1 cellular context compared by ENCODE assay signal in the genomic region with DNA sequence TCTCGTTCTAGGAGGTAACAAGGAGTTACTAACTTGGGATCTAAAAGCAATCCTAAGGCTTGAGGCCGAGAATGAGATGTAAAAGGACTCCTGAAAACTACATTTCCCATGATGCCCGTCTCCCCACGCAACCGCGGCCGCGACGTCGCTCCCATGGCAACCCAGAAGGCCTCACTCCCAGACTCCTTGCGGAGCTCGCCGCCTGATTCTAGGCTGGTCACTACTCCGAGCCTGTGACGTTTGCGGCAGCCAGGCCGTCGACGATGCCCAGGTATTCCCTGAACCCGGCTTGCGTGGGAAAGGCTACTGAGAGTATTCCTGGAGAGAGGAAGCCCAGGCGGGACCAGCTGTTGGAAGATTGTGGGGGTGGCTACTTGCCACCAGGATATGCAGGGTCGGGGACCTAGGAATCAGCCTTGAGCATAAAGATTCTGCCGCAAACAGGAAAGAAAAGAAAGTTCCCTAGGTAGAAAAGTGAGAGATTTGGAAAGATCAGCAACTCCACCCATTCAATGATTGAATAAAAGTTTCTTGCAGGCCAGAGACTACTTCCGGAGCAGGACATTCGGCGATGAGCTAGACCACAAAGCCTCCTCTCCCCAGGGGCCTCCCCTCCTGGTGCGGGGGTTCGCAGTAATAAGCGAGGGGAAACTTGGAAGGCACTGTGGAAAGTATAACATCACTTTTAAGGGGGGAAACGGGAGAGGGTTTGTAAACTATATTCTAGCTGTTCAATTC.
TF ChIP-seq lines count a peak whose summit lies in the region.

A gene (plus strand): TSS at position 164 of the 738 bp plus-strand sequence. CDS start 100 bp downstream, at position 264.

TF ChIP-seq in HepG2, 621 proteins besides CTCF, POLR2A, EP300 and RAD21 (continued from another document and continues in another):
- TF ChIP-seq, protein P1, sequence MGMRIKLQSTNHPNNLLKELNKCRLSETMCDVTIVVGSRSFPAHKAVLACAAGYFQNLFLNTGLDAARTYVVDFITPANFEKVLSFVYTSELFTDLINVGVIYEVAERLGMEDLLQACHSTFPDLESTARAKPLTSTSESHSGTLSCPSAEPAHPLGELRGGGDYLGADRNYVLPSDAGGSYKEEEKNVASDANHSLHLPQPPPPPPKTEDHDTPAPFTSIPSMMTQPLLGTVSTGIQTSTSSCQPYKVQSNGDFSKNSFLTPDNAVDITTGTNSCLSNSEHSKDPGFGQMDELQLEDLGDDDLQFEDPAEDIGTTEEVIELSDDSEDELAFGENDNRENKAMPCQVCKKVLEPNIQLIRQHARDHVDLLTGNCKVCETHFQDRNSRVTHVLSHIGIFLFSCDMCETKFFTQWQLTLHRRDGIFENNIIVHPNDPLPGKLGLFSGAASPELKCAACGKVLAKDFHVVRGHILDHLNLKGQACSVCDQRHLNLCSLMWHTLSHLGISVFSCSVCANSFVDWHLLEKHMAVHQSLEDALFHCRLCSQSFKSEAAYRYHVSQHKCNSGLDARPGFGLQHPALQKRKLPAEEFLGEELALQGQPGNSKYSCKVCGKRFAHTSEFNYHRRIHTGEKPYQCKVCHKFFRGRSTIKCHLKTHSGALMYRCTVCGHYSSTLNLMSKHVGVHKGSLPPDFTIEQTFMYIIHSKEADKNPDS (CRISPR knock-in tag; IDR thresholded peaks at IDR 0.05) = 0 out of 2 replicates have a peak, but pooled peaks have one; percentile 16
- TF ChIP-seq ZNF496 (CRISPR knock-in tag; IDR thresholded peaks at IDR 0.05; ENCODE audit: insufficient replicate concordance) (no peak), ZNF33B (CRISPR knock-in tag; IDR thresholded peaks at IDR 0.05) (no peak), SP4 (CRISPR knock-in tag; IDR thresholded peaks at IDR 0.05) (no peak), NCOA2 (CRISPR knock-in tag; IDR thresholded peaks at IDR 0.05) (no peak; the same call in 1 of the 2 replicates), ZNF572 (CRISPR knock-in tag; IDR thresholded peaks at IDR 0.05) (0 out of 2 replicates have a peak, but pooled peaks have one; percentile 41), ZNF317 (CRISPR knock-in tag; IDR thresholded peaks at IDR 0.05) (no peak), PITX1 (CRISPR knock-in tag; IDR thresholded peaks at IDR 0.05) (peak; percentile 81), ZNF224 (CRISPR knock-in tag; IDR thresholded peaks at IDR 0.05) (0 out of 2 replicates have a peak, but pooled peaks have one; percentile 43), CBFB (CRISPR knock-in tag; IDR thresholded peaks at IDR 0.05) (peak; percentile 77; the same call in 1 of the 2 replicates), NFE2L1 (CRISPR knock-in tag; IDR thresholded peaks at IDR 0.05; ENCODE audit: borderline replicate concordance) (no peak; the same call in 1 of the 2 replicates), HIVEP1 (CRISPR knock-in tag; IDR thresholded peaks at IDR 0.05) (peak; percentile 72; the same call in 1 of the 2 replicates), ZEB1 (IDR thresholded peaks at IDR 0.05; ENCODE audit: insufficient replicate concordance, low read depth) (no peak)
- TF ChIP-seq, protein P2, sequence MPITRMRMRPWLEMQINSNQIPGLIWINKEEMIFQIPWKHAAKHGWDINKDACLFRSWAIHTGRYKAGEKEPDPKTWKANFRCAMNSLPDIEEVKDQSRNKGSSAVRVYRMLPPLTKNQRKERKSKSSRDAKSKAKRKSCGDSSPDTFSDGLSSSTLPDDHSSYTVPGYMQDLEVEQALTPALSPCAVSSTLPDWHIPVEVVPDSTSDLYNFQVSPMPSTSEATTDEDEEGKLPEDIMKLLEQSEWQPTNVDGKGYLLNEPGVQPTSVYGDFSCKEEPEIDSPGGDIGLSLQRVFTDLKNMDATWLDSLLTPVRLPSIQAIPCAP (CRISPR knock-in tag; IDR thresholded peaks at IDR 0.05; ENCODE audit: low read depth) = no peak
- TF ChIP-seq, protein P3, sequence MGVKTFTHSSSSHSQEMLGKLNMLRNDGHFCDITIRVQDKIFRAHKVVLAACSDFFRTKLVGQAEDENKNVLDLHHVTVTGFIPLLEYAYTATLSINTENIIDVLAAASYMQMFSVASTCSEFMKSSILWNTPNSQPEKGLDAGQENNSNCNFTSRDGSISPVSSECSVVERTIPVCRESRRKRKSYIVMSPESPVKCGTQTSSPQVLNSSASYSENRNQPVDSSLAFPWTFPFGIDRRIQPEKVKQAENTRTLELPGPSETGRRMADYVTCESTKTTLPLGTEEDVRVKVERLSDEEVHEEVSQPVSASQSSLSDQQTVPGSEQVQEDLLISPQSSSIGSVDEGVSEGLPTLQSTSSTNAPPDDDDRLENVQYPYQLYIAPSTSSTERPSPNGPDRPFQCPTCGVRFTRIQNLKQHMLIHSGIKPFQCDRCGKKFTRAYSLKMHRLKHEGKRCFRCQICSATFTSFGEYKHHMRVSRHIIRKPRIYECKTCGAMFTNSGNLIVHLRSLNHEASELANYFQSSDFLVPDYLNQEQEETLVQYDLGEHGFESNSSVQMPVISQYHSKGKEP (CRISPR knock-in tag; IDR thresholded peaks at IDR 0.05) = no peak
- TF ChIP-seq, protein P4, sequence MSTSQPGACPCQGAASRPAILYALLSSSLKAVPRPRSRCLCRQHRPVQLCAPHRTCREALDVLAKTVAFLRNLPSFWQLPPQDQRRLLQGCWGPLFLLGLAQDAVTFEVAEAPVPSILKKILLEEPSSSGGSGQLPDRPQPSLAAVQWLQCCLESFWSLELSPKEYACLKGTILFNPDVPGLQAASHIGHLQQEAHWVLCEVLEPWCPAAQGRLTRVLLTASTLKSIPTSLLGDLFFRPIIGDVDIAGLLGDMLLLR (CRISPR knock-in tag; IDR thresholded peaks at IDR 0.05) = no peak
- TF ChIP-seq, protein P5, sequence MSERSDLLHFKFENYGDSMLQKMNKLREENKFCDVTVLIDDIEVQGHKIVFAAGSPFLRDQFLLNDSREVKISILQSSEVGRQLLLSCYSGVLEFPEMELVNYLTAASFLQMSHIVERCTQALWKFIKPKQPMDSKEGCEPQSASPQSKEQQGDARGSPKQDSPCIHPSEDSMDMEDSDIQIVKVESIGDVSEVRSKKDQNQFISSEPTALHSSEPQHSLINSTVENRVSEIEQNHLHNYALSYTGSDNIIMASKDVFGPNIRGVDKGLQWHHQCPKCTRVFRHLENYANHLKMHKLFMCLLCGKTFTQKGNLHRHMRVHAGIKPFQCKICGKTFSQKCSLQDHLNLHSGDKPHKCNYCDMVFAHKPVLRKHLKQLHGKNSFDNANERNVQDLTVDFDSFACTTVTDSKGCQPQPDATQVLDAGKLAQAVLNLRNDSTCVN (CRISPR knock-in tag; IDR thresholded peaks at IDR 0.05; ENCODE audit: borderline replicate concordance) = peak; percentile 83
- TF ChIP-seq, protein P6, sequence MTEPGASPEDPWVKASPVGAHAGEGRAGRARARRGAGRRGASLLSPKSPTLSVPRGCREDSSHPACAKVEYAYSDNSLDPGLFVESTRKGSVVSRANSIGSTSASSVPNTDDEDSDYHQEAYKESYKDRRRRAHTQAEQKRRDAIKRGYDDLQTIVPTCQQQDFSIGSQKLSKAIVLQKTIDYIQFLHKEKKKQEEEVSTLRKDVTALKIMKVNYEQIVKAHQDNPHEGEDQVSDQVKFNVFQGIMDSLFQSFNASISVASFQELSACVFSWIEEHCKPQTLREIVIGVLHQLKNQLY (CRISPR knock-in tag; IDR thresholded peaks at IDR 0.05) = no peak
- TF ChIP-seq, protein P7, sequence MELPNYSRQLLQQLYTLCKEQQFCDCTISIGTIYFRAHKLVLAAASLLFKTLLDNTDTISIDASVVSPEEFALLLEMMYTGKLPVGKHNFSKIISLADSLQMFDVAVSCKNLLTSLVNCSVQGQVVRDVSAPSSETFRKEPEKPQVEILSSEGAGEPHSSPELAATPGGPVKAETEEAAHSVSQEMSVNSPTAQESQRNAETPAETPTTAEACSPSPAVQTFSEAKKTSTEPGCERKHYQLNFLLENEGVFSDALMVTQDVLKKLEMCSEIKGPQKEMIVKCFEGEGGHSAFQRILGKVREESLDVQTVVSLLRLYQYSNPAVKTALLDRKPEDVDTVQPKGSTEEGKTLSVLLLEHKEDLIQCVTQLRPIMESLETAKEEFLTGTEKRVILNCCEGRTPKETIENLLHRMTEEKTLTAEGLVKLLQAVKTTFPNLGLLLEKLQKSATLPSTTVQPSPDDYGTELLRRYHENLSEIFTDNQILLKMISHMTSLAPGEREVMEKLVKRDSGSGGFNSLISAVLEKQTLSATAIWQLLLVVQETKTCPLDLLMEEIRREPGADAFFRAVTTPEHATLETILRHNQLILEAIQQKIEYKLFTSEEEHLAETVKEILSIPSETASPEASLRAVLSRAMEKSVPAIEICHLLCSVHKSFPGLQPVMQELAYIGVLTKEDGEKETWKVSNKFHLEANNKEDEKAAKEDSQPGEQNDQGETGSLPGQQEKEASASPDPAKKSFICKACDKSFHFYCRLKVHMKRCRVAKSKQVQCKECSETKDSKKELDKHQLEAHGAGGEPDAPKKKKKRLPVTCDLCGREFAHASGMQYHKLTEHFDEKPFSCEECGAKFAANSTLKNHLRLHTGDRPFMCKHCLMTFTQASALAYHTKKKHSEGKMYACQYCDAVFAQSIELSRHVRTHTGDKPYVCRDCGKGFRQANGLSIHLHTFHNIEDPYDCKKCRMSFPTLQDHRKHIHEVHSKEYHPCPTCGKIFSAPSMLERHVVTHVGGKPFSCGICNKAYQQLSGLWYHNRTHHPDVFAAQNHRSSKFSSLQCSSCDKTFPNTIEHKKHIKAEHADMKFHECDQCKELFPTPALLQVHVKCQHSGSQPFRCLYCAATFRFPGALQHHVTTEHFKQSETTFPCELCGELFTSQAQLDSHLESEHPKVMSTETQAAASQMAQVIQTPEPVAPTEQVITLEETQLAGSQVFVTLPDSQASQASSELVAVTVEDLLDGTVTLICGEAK (IDR thresholded peaks at IDR 0.05) = no peak
- TF ChIP-seq, protein P7 (CRISPR knock-in tag; IDR thresholded peaks at IDR 0.05) = peak; percentile 71
- TF ChIP-seq, protein P8, sequence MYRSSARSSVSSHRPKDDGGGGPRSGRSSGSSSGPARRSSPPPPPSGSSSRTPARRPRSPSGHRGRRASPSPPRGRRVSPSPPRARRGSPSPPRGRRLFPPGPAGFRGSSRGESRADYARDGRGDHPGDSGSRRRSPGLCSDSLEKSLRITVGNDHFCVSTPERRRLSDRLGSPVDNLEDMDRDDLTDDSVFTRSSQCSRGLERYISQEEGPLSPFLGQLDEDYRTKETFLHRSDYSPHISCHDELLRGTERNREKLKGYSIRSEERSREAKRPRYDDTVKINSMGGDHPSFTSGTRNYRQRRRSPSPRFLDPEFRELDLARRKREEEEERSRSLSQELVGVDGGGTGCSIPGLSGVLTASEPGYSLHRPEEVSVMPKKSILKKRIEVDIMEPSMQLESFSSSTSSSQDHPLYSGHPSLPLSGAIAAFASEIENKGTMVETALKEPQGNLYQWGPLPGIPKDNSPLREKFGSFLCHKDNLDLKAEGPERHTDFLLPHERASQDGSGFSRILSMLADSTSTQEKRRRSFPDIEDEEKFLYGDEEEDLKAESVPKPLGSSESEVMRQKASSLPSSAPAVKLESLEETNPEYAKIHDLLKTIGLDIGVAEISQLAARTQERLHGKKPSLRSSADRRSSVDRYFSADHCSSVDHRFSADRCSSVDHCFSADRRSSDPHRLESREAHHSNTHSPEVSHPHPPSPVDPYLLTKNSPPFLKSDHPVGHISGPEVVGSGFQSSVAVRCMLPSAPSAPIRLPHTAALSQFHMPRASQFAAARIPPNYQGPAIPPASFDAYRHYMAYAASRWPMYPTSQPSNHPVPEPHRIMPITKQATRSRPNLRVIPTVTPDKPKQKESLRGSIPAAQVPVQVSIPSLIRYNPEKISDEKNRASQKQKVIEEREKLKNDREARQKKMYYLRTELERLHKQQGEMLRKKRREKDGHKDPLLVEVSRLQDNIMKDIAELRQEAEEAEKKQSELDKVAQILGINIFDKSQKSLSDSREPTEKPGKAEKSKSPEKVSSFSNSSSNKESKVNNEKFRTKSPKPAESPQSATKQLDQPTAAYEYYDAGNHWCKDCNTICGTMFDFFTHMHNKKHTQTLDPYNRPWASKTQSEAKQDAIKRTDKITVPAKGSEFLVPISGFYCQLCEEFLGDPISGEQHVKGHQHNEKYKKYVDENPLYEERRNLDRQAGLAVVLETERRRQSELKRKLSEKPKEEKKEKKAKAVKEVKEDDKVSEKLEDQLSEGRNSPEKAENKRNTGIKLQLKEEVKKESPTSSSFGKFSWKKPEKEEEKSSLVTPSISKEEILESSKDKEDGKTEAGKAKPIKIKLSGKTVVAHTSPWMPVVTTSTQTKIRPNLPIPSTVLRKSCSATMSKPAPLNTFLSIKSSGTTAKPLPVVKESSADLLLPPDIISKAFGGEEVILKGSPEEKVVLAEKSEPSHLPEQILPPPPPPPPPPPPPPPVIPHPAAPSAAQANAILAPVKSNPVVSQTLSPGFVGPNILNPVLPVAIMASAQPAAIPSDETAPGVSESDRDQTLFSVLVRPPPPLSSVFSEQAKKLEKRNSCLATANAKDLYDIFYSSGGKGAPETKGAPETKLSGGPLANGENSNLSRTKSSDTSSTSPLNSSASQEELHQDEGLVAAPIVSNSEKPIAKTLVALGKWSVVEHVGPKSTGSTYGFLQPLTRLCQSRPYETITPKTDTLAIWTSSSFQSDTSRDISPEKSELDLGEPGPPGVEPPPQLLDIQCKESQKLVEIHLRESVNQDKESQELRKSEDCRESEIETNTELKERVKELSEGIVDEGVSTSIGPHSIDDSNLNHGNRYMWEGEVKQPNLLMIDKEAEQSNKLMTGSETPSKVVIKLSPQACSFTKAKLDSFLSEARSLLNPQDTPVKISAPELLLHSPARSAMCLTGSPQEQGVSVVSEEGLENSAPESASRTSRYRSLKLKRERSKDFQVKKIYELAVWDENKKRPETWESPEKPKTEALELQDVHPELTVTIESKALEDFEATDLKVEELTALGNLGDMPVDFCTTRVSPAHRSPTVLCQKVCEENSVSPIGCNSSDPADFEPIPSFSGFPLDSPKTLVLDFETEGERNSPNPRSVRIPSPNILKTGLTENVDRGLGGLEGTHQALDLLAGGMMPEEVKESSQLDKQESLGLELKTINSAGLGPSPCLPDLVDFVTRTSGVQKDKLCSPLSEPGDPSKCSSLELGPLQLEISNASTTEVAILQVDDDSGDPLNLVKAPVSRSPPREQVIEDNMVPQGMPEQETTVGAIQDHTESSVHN (CRISPR knock-in tag; IDR thresholded peaks at IDR 0.05) = no peak
